In genomic region chr1:159068877-159069276, GRCh38 we compare ENCODE assay signal across 15 cellular contexts. TPM values are rescaled to one million over a fixed set of nuclear protein-coding genes. Genes with fewer than 3 reads are reported as not detected.
DNase-seq lines count a peak whose midpoint lies in the region; ATAC-seq and TF ChIP-seq lines count a peak whose summit lies in the region.
"Had no signal": no experiment of that assay in that cellular context is flagged by ENCODE, and none has a peak within 500 bp of the region (broad histone marks: within the 10 kb centered on the region; RNA-seq: fewer than 3 reads in every experiment).

No MANE protein-coding gene starts in this region.

- no peaks in the 10 kb centered on the region for H3K4me1 ChIP-seq in transverse colon
- H3K4me1 ChIP-seq: body of pancreas had no signal

- H3K9me3 Mint-ChIP-seq in activated naive CD4-positive, alpha-beta T cell treated with anti-CD3 and anti-CD28 coated beads, Interleukin-2, amount 10 ng/mL, durations not matched to agents 7 days and 5 days = no peaks in the 10 kb centered on the region

- TF ChIP-seq EP300 in transverse colon (IDR thresholded peaks at IDR 0.05; ENCODE audit: low read depth) = no peak

- no peaks in the 10 kb centered on the region for H3K27me3 ChIP-seq in transverse colon
- H3K27me3 ChIP-seq: body of pancreas had no signal

- peak overlapping the region; percentile 37 for H3K27ac Mint-ChIP-seq in activated naive CD4-positive, alpha-beta T cell treated with anti-CD3 and anti-CD28 coated beads, Interleukin-2, amount 10 ng/mL, durations not matched to agents 7 days and 5 days

- H3K36me3 ChIP-seq in transverse colon = no peaks in the 10 kb centered on the region
- H3K36me3 ChIP-seq: thoracic aorta had no signal

- H3K9me3 ChIP-seq in transverse colon = no peaks in the 10 kb centered on the region
- H3K9me3 ChIP-seq: body of pancreas, thoracic aorta had no signal

- H3K27ac ChIP-seq in transverse colon = peak overlapping the region; percentile 31 to 72 (median 45)
- H3K27ac ChIP-seq: thoracic aorta had no signal

- H3K36me3 Mint-ChIP-seq in activated naive CD4-positive, alpha-beta T cell treated with anti-CD3 and anti-CD28 coated beads, Interleukin-2, amount 10 ng/mL, durations not matched to agents 7 days and 5 days = no peaks in the 10 kb centered on the region

- H3K4me1 Mint-ChIP-seq in activated naive CD4-positive, alpha-beta T cell treated with anti-CD3 and anti-CD28 coated beads, Interleukin-2, amount 10 ng/mL, durations not matched to agents 7 days and 5 days = peaks cover 32% of the 10 kb centered on the region

- no peaks in the 10 kb centered on the region for H3K27me3 Mint-ChIP-seq in activated naive CD4-positive, alpha-beta T cell treated with anti-CD3 and anti-CD28 coated beads, Interleukin-2, amount 10 ng/mL, durations not matched to agents 7 days and 5 days

- no peak for DNase-seq in activated naive CD4-positive, alpha-beta T cell treated with anti-CD3 and anti-CD28 coated beads, Interleukin-2, amount 10 ng/mL, durations not matched to agents 7 days and 5 days
- DNase-seq in activated naive CD4-positive, alpha-beta T cell (lab: John Stamatoyannopoulos, UW) = no peak
- DNase-seq in RKO (ENCODE audit: low spot score) (peak; percentile 35), epithelial cell of esophagus (ENCODE audit: low read depth) (peak; percentile 73), transverse colon (no peak)
- DNase-seq: erythroblast; NCI-H1417; NK-92 treated with Interleukin-12 subunit alpha and Interleukin-12 subunit beta, amount 100 ng/mL, for 24 hours; T-helper 9 cell had no signal

- TF ChIP-seq POLR2A in transverse colon (IDR thresholded peaks at IDR 0.05) = no peak

- intact Hi-C loops in transverse colon (cut with DNase I; ENCODE audit: low total_unique reads) = no loop called here

- CTCF ChIA-PET in activated naive CD4-positive, alpha-beta T cell treated with anti-CD3 and anti-CD28 coated beads, Interleukin-2, amount 10 ng/mL, durations not matched to agents 7 days and 5 days (lab: Charles Lee) = interaction anchor here (0.6 to 2.0 kb wide), 7 partner anchors 7 to 951 kb away, joined by 3 to 6 read pairs (median 3); partner anchors contain the start of gene AIM2

- TF ChIP-seq CTCF in epithelial cell of esophagus (IDR thresholded peaks at IDR 0.05; ENCODE audit: insufficient read depth, low read depth, low read length, missing control alignments) (no peak), transverse colon (IDR thresholded peaks at IDR 0.05) (no peak)

- no peak overlapping the region for H3K4me3 Mint-ChIP-seq in activated naive CD4-positive, alpha-beta T cell treated with anti-CD3 and anti-CD28 coated beads, Interleukin-2, amount 10 ng/mL, durations not matched to agents 7 days and 5 days

- WGBS in transverse colon (ENCODE audit: low coverage in 1 of 2), 2 donors = 75 to 79% methylated on average over 2 of the region's 2 CpGs

- ATAC-seq in GM19397 (IDR thresholded peaks at IDR 0.05; ENCODE audit: unreplicated experiment) (no peak), HG03460 (IDR thresholded peaks at IDR 0.05; ENCODE audit: unreplicated experiment) (no peak), HG02798 (IDR thresholded peaks at IDR 0.05; ENCODE audit: poor library complexity, unreplicated experiment) (no peak)
- ATAC-seq: body of pancreas had no signal

- in situ Hi-C loops in transverse colon (cut with MboI; ENCODE audit: low pct_ligation_motif_present in 1 of 4, low pct_unique_long_range_greater_than_20kb in 1 of 4, low sequenced_read_pairs in 3 of 4) = loop anchor here in 1 of 4 donors (25.0 kb wide), 1 partner anchor 857 kb away; no protein-coding TSS in a partner anchor

- H3K4me3 ChIP-seq in epithelial cell of esophagus (ENCODE audit: low read length) (no peak overlapping the region), transverse colon (no peak overlapping the region)
- H3K4me3 ChIP-seq: body of pancreas, thoracic aorta had no signal

RNA-seq across cellular contexts. Expression of gene AIM2, which starts 7.7 kb away (rescaled TPM):
- total RNA-seq in transverse colon = 10 to 100 TPM in 1 of 4 donors, 1 to 10 TPM in 1, not detected in 2; 6.0 to 10.3 TPM
- total RNA-seq: body of pancreas, myocyte had no signal

RNA-seq across cellular contexts. Expression of gene IFI16, which starts 59.2 kb away (rescaled TPM):
- 10 to 100 TPM; 11.1 to 36.5 (median 17.9) TPM for total RNA-seq in transverse colon

Comparison
In these comparisons a context has a peak if more than half of its experiments do, and no peak if none do; other contexts are left out.
1. DNase-seq: peak in RKO (single experiment) and epithelial cell of esophagus (single experiment); none in activated naive CD4-positive, alpha-beta T cell treated with anti-CD3 and anti-CD28 coated beads, Interleukin-2, amount 10 ng/mL, durations not matched to agents 7 days and 5 days (single experiment), activated naive CD4-positive, alpha-beta T cell (0 of 4) and transverse colon (single experiment).